Comparison of ENCODE assay signal across 8 cellular contexts in genomic region chr3:4751057-4752051, GRCh38.
DNase-seq lines count a peak whose midpoint lies in the region; ATAC-seq, FAIRE-seq and TF ChIP-seq lines count a peak whose summit lies in the region.

No MANE protein-coding gene starts in this region.

- DNase-seq in SIG-M5 (lab: John Stamatoyannopoulos, UW) (peak; percentile 55), H1 (ENCODE audit: low read depth in 1 of 2, low spot score in 2 of 2) (no peak), myocyte (ENCODE audit: low read depth) (peak; percentile 53), NCI-H2171 (lab: John Stamatoyannopoulos, UW) (no peak), SJCRH30 (no peak)

- no peak for TF ChIP-seq CTCF in H1 (IDR thresholded peaks at IDR 0.05; ENCODE audit: control extremely low read depth in 1 of 3, insufficient read depth in 1 of 3, low read depth in 1 of 3, low read length in 3 of 3)

- H3K9me3 ChIP-seq in H1 (ENCODE audit: insufficient read depth in 2 of 2, low read depth in 1 of 2, low read length in 1 of 2) (no peaks in the 10 kb centered on the region), SJCRH30 (replicated peaks) (no peaks in the 10 kb centered on the region)

- no peak for FAIRE-seq in H1 (lab: Jason Lieb, UNC)

- no peak overlapping the region for H3K23ac ChIP-seq in H1 (ENCODE audit: insufficient read length)

- H3K27ac ChIP-seq in H1 (ENCODE audit: low read depth, low read length) = no peak overlapping the region
- no peak overlapping the region for H3K27ac ChIP-seq in SJCRH30

- WGBS in H1 (ENCODE audit: extremely low coverage in 1 of 2, insufficient coverage in 1 of 2, insufficient read length in 1 of 2, insufficient replicate concordance in 2 of 2, low coverage in 1 of 2, low lambda C conversion rate in 2 of 2, missing lambda C conversion rate in 1 of 2), 2 experiments = 83% methylated on average over 12 of the region's 12 CpGs; no CpG with 5 or more reads in 1 of the 2 experiments

- CTCF ChIA-PET in H1 (lab: Charles Lee; ENCODE audit: partially characterized antibody) = interaction anchor here (0.7 to 1.7 kb wide), 6 partner anchors 29 to 302 kb away, joined by 3 to 10 read pairs (median 4); no protein-coding TSS in a partner anchor

- no peaks in the 10 kb centered on the region for H3K23me2 ChIP-seq in H1 (ENCODE audit: low read depth, low read length)

- H3K4me2 ChIP-seq in H1 (ENCODE audit: insufficient read depth in 1 of 2, low read depth in 2 of 2, low read length in 2 of 2) = no peak overlapping the region

- H2BK15ac ChIP-seq in H1 (ENCODE audit: low read length) = no peak overlapping the region

- H3K36me3 ChIP-seq in H1 (ENCODE audit: control insufficient read depth in 2 of 4, insufficient read depth in 4 of 4, low read length in 3 of 4) (no peaks in the 10 kb centered on the region), SJCRH30 (no peaks in the 10 kb centered on the region)

- no peak overlapping the region for H2AFZ ChIP-seq in H1 (ENCODE audit: low read length)

- H2BK12ac ChIP-seq in H1 (ENCODE audit: low read depth, low read length) = no peak overlapping the region; the same call in 1 of the 2 replicates

- no peak overlapping the region for H3K56ac ChIP-seq in H1 (replicated peaks; ENCODE audit: insufficient read length, low read depth, low read length)

- H3K79me1 ChIP-seq in H1 (ENCODE audit: low read depth, low read length) = no peaks in the 10 kb centered on the region

- H3K4ac ChIP-seq in H1 (replicated peaks; ENCODE audit: insufficient read length, low read depth, low read length) = no peak overlapping the region

- no peak for TF ChIP-seq POLR2A in H1 (IDR thresholded peaks at IDR 0.05; ENCODE audit: control extremely low read depth in 1 of 2, low read depth in 2 of 2, low read length in 2 of 2)

- H2BK120ac ChIP-seq in H1 (replicated peaks; ENCODE audit: low read depth, low read length) = no peak overlapping the region

- H2BK5ac ChIP-seq in H1 (ENCODE audit: low read depth, low read length) = no peak overlapping the region

- H4K20me1 ChIP-seq in H1 (replicated peaks in 1 of 2; ENCODE audit: control insufficient read depth in 1 of 2, insufficient read depth in 2 of 2, low read length in 2 of 2) = peaks cover 0 to 2% of the 10 kb centered on the region in 2 experiments

- H3K14ac ChIP-seq in H1 (ENCODE audit: insufficient read length) = no peak overlapping the region

- TF ChIP-seq RAD21 in H1 (IDR thresholded peaks at IDR 0.05 in 1 of 2, conservative IDR thresholded peaks at IDR 0.05 in 1 of 2; ENCODE audit: low read depth in 2 of 2, low read length in 2 of 2) = no peak

- POLR2A ChIA-PET in H1 (lab: Charles Lee; ENCODE audit: partially characterized antibody) = interaction anchor here (0.7 kb wide), 1 partner anchor 165 kb away, joined by 3 read pairs; no protein-coding TSS in a partner anchor

- ATAC-seq in HG03139 (IDR thresholded peaks at IDR 0.05; ENCODE audit: unreplicated experiment) (no peak), HG02870 (IDR thresholded peaks at IDR 0.05; ENCODE audit: unreplicated experiment) (no peak)

- no peak overlapping the region for H4K91ac ChIP-seq in H1 (replicated peaks; ENCODE audit: insufficient read length, low read length)

- H4K8ac ChIP-seq in H1 (ENCODE audit: extremely low read depth, insufficient read depth, low read length) = no peak overlapping the region

- H3K4me1 ChIP-seq in H1 (replicated peaks in 1 of 4; ENCODE audit: control insufficient read depth in 3 of 4, insufficient read depth in 4 of 4, low read length in 3 of 4) = peaks cover 0 to 3% (median 3%) of the 10 kb centered on the region in 4 experiments; a peak in 3 of 7 replicates
- no peaks in the 10 kb centered on the region for H3K4me1 ChIP-seq in SJCRH30

- H3K27me3 ChIP-seq in H1 (replicated peaks in 1 of 4; ENCODE audit: control insufficient read depth in 3 of 4, extremely low read depth in 1 of 4, insufficient read depth in 3 of 4, low read length in 3 of 4) (no peaks in the 10 kb centered on the region), SJCRH30 (no peaks in the 10 kb centered on the region)

- no peak overlapping the region for H2BK20ac ChIP-seq in H1 (ENCODE audit: low read length)

- H3K4me3 ChIP-seq in GM08714 (ENCODE audit: low read length) = peak overlapping the region; percentile 71
- no peak overlapping the region for H3K4me3 ChIP-seq in H1 (ENCODE audit: extremely low read depth in 1 of 4, insufficient read depth in 2 of 4, low read depth in 3 of 4, low read length in 4 of 4)
- no peak overlapping the region for H3K4me3 ChIP-seq in SJCRH30

- H3K18ac ChIP-seq in H1 (ENCODE audit: extremely low read depth, low read length) = no peak overlapping the region

- no peak overlapping the region for H3K9ac ChIP-seq in H1 (replicated peaks in 1 of 4; ENCODE audit: extremely low read depth in 1 of 4, low read depth in 3 of 4, low read length in 3 of 4)

- H4K5ac ChIP-seq in H1 (ENCODE audit: insufficient read length, low read depth, low read length) = no peak overlapping the region

- no peaks in the 10 kb centered on the region for H3K79me2 ChIP-seq in H1 (ENCODE audit: control insufficient read depth in 1 of 2, insufficient read depth in 2 of 2, low read length in 2 of 2)

- no peak for TF ChIP-seq EP300 in H1 (IDR thresholded peaks at IDR 0.05; ENCODE audit: borderline replicate concordance in 1 of 2, low read depth in 2 of 2, low read length in 2 of 2)

- H2AK5ac ChIP-seq in H1 (ENCODE audit: low read depth, low read length) = no peak overlapping the region

TF ChIP-seq in H1, 55 proteins besides CTCF, POLR2A, EP300 and RAD21:
- TF ChIP-seq EZH2 (IDR thresholded peaks at IDR 0.05; ENCODE audit: low read depth, low read length, severe bottlenecking) (no peak), CEBPB (IDR thresholded peaks at IDR 0.05; ENCODE audit: low read depth, low read length) (0 out of 2 replicates have a peak, but pooled peaks have one; percentile 9), POLR2AphosphoS5 (IDR thresholded peaks at IDR 0.05; ENCODE audit: low read depth, low read length) (no peak)

Comparison
In these comparisons a context has a peak if more than half of its experiments do, and no peak if none do; other contexts are left out.
1. DNase-seq: peak in SIG-M5 (single experiment) and myocyte (single experiment); none in H1 (0 of 2), NCI-H2171 (single experiment) and SJCRH30 (0 of 2).